ENCODE assay signal across 11 cellular contexts in the genomic region with DNA sequence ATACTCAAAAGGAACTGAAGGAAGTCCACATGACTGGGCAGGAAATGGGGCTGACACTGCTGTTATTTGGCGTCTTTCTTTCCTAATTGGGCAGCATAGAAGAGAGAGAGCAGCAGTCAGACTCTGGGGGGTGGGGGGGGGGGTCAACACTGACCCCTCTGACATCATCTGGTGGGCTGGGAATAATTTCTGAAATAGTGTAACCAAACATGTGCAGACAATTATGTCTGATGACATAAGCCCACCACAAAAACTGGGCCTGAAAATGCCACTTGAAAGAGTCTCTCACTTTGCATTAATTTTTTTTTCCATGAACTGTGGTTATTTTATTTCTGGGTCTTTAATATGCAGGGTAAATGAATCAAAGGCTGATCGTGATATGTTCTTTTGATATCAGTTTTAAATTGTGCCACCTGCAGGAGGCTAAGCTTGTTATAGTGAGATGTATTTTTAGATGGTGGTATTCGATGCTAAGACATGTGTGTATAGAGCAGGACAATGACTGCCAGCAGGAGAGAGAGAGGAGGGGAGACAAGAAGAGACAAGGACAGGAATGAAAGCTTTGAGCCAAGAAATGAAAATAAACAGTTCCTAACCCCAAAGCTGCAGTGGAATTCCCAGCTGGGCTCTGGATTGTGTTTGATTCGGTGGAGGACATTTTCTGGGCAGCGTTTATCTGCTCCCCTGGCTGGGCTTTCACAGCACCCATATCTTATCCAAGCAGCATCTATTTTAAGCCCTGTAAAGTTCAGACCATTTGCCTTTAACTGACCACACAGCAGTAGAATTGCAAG.
A peak's percentile ranks its signal among the peaks of the same experiment; 100 is the strongest.
DNase-seq lines count a peak whose midpoint lies in the region; ATAC-seq and TF ChIP-seq lines count a peak whose summit lies in the region.
"Had no signal": no experiment of that assay in that cellular context is flagged by ENCODE, and none has a peak within 500 bp of the region (broad histone marks: within the 10 kb centered on the region; RNA-seq: fewer than 3 reads in every experiment).

No MANE protein-coding gene starts in this region.

- H3K36me3 ChIP-seq in SJSA1 (no peaks in the 10 kb centered on the region), esophagus squamous epithelium (peaks cover 0 to 71% (median 0%) of the 10 kb centered on the region in 3 donors), mucosa of descending colon (ENCODE audit: low read depth) (no peaks in the 10 kb centered on the region), upper lobe of right lung (peaks cover 26% of the 10 kb centered on the region)

- peak; percentile 73 to 85 for DNase-seq in SJSA1 (ENCODE audit: low read depth in 1 of 2, low spot score in 2 of 2)
- no peak for DNase-seq in esophagus squamous epithelium (lab: John Stamatoyannopoulos, UW)
- DNase-seq in mucosa of descending colon: peak in 1 of 3 donors; percentile 5
- DNase-seq in upper lobe of right lung: no peak
- no peak for DNase-seq in activated CD4-positive, alpha-beta T cell treated with anti-CD3 and anti-CD28 coated beads, Interleukin-2, amount 50 U/mL, for 4 hours
- DNase-seq in NCI-H146 treated with DMSO at 0.1 percent for 48 hours (lab: John Stamatoyannopoulos, UW; ENCODE audit: unreplicated experiment): no peak
- DNase-seq in T-helper 2 cell treated with Interferon-gamma antibody and Interleukin-4, amounts not matched to agents 5 μg/mL and 100 μg/mL, for 36 hours (ENCODE audit: low spot score): no peak
- DNase-seq: NCI-H1048, NCI-H526, substantia nigra had no signal

- H3K27ac ChIP-seq in SJSA1: no peak overlapping the region
- peak overlapping the region in 3 of 4 donors; percentile 43 to 57 (median 53) for H3K27ac ChIP-seq in esophagus squamous epithelium
- H3K27ac ChIP-seq in upper lobe of right lung: no peak overlapping the region
- H3K27ac ChIP-seq: VCaP had no signal

- no peaks in the 10 kb centered on the region for H3K9me3 Mint-ChIP-seq in T-helper 2 cell treated with Interferon-gamma antibody and Interleukin-4, amounts not matched to agents 5 μg/mL and 100 μg/mL, for 36 hours

- no peak overlapping the region for H3K4me3 Mint-ChIP-seq in T-helper 2 cell treated with Interferon-gamma antibody and Interleukin-4, amounts not matched to agents 5 μg/mL and 100 μg/mL, for 36 hours

- H3K27me3 ChIP-seq in SJSA1 (replicated peaks) (no peaks in the 10 kb centered on the region), esophagus squamous epithelium (no peaks in the 10 kb centered on the region), upper lobe of right lung (no peaks in the 10 kb centered on the region)

- H3K4me3 ChIP-seq in SJSA1 (no peak overlapping the region), esophagus squamous epithelium (no peak overlapping the region), mucosa of descending colon (no peak overlapping the region), upper lobe of right lung (no peak overlapping the region)

- WGBS in esophagus squamous epithelium, 2 donors: 26 to 53% methylated on average over 5 of the region's 5 CpGs

- peak; percentile 32 for ATAC-seq in mucosa of descending colon
- ATAC-seq in upper lobe of right lung: peak; percentile 52

- TF ChIP-seq CTCF in esophagus squamous epithelium (IDR thresholded peaks at IDR 0.05): peak in 2 of 6 experiments; percentile 5
- TF ChIP-seq CTCF in mucosa of descending colon (IDR thresholded peaks at IDR 0.05): no peak
- no peak for TF ChIP-seq CTCF in upper lobe of right lung (IDR thresholded peaks at IDR 0.05)

- no peak overlapping the region for H3K27ac Mint-ChIP-seq in T-helper 2 cell treated with Interferon-gamma antibody and Interleukin-4, amounts not matched to agents 5 μg/mL and 100 μg/mL, for 36 hours

- H3K36me3 Mint-ChIP-seq in T-helper 2 cell treated with Interferon-gamma antibody and Interleukin-4, amounts not matched to agents 5 μg/mL and 100 μg/mL, for 36 hours (ENCODE audit: low read depth): no peaks in the 10 kb centered on the region

- no peaks in the 10 kb centered on the region for H3K9me3 ChIP-seq in SJSA1 (replicated peaks)
- H3K9me3 ChIP-seq in esophagus squamous epithelium: no peaks in the 10 kb centered on the region
- no peaks in the 10 kb centered on the region for H3K9me3 ChIP-seq in mucosa of descending colon
- H3K9me3 ChIP-seq in upper lobe of right lung: no peaks in the 10 kb centered on the region

- intact Hi-C loops in esophagus squamous epithelium (cut with DNase I): no loop called here
- intact Hi-C loops in mucosa of descending colon (cut with DNase I, micrococcal nuclease): no loop called here
- intact Hi-C loops in upper lobe of right lung (cut with DNase I): no loop called here

- H3K4me1 Mint-ChIP-seq in T-helper 2 cell treated with Interferon-gamma antibody and Interleukin-4, amounts not matched to agents 5 μg/mL and 100 μg/mL, for 36 hours (ENCODE audit: low read depth): no peaks in the 10 kb centered on the region

- TF ChIP-seq POLR2A in esophagus squamous epithelium (IDR thresholded peaks at IDR 0.05): no peak

- no peaks in the 10 kb centered on the region for H3K27me3 Mint-ChIP-seq in T-helper 2 cell treated with Interferon-gamma antibody and Interleukin-4, amounts not matched to agents 5 μg/mL and 100 μg/mL, for 36 hours (ENCODE audit: low read depth)

- H3K4me1 ChIP-seq in SJSA1 (replicated peaks): peaks cover 20% of the 10 kb centered on the region
- H3K4me1 ChIP-seq in esophagus squamous epithelium: peaks cover 0 to 20% (median 0%) of the 10 kb centered on the region in 3 donors
- H3K4me1 ChIP-seq in mucosa of descending colon (ENCODE audit: low read depth): no peaks in the 10 kb centered on the region
- no peaks in the 10 kb centered on the region for H3K4me1 ChIP-seq in upper lobe of right lung

Comparison
In these comparisons a context has a peak if more than half of its experiments do, and no peak if none do; other contexts are left out.
1. DNase-seq: peak in SJSA1 (2 of 2); none in esophagus squamous epithelium (single experiment), upper lobe of right lung (single experiment), activated CD4-positive, alpha-beta T cell treated with anti-CD3 and anti-CD28 coated beads, Interleukin-2, amount 50 U/mL, for 4 hours (0 of 2), NCI-H146 treated with DMSO at 0.1 percent for 48 hours (single experiment) and T-helper 2 cell treated with Interferon-gamma antibody and Interleukin-4, amounts not matched to agents 5 μg/mL and 100 μg/mL, for 36 hours (single experiment).
2. H3K27ac ChIP-seq: peak in esophagus squamous epithelium (3 of 4); none in SJSA1 (single experiment) and upper lobe of right lung (single experiment).